In genomic region chr5:180802325-180803180, GRCh38 we compare ENCODE assay signal across 8 cellular contexts. TPM values are rescaled to one million over a fixed set of nuclear protein-coding genes. Genes with fewer than 3 reads are reported as not detected.
DNase-seq lines count a peak whose midpoint lies in the region; ATAC-seq lines count a peak whose summit lies in the region.

MGAT1 (minus strand) TSS chr5:180802806; CDS start chr5:180792971, 9,835 bp downstream.

- H2BK5ac ChIP-seq in mesendoderm (ENCODE audit: low read length) = peak within 1 kb of the TSS; percentile 93

- peak; percentile 81 for DNase-seq in NK-92 treated with Interleukin-12 subunit alpha and Interleukin-12 subunit beta, amount 100 ng/mL, for 24 hours (lab: John Stamatoyannopoulos, UW)
- DNase-seq in NK-92 (lab: John Stamatoyannopoulos, UW; ENCODE audit: unreplicated experiment) (no peak), NCI-H510A treated with DMSO at 0.1 percent for 48 hours (lab: John Stamatoyannopoulos, UW) (peak; percentile 30), mesendoderm (peak; percentile 77)
- peak; percentile 92 for DNase-seq in activated CD8-positive, alpha-beta memory T cell treated with anti-CD3 and anti-CD28 coated beads for 24 hours
- DNase-seq in effector memory CD8-positive, alpha-beta T cell = peak; percentile 68 to 73 (median 71)
- peak; percentile 62 for DNase-seq in stimulated activated CD8-positive, alpha-beta memory T cell treated with anti-CD3 and anti-CD28 coated beads, Interleukin-15, amount 100 ng/mL, for 1 hour (ENCODE audit: low read depth)

- H3K9me3 Mint-ChIP-seq in effector memory CD8-positive, alpha-beta T cell = no peaks in the 10 kb centered on the region

- peak within 1 kb of the TSS; percentile 95 to 96 for H3K27ac Mint-ChIP-seq in effector memory CD8-positive, alpha-beta T cell

- H3K27me3 Mint-ChIP-seq in effector memory CD8-positive, alpha-beta T cell = no peaks in the 10 kb centered on the region

- H2AK5ac ChIP-seq in mesendoderm (ENCODE audit: low read length) = peak within 1 kb of the TSS; percentile 62

- H3K23ac ChIP-seq in mesendoderm (ENCODE audit: low read length) = peak within 1 kb of the TSS; percentile 71

- no peak within 1 kb of the TSS for H4K5ac ChIP-seq in mesendoderm (ENCODE audit: low read length)

- H3K36me3 Mint-ChIP-seq in effector memory CD8-positive, alpha-beta T cell (ENCODE audit: insufficient read depth) = peaks cover 55% of the 10 kb centered on the region

- peak within 1 kb of the TSS; percentile 48 for H2BK120ac ChIP-seq in mesendoderm (ENCODE audit: low read depth, low read length)

- peak within 1 kb of the TSS; percentile 98 for H3K18ac ChIP-seq in mesendoderm (ENCODE audit: low read length)

- H3K27ac ChIP-seq in mesendoderm (ENCODE audit: low read depth, low read length) = peak within 1 kb of the TSS; percentile 91

- no CpG with 5 or more reads among the region's 87 CpGs for WGBS in mesendoderm (ENCODE audit: extremely low coverage, insufficient coverage, low lambda C conversion rate)

- peaks cover 7% of the 10 kb centered on the region for H3K4me1 ChIP-seq in mesendoderm (ENCODE audit: control insufficient read depth, low read depth, low read length)

- peak within 1 kb of the TSS; percentile 91 for H4K8ac ChIP-seq in mesendoderm (ENCODE audit: low read depth, low read length)

- H3K36me3 ChIP-seq in mesendoderm (ENCODE audit: control insufficient read depth, insufficient read depth, low read length) = no peaks in the 10 kb centered on the region

- peaks cover 72 to 77% of the 10 kb centered on the region in 2 donors for H3K4me1 Mint-ChIP-seq in effector memory CD8-positive, alpha-beta T cell (ENCODE audit: low read depth in 2 of 2)

- peak within 1 kb of the TSS; percentile 92 for H3K4ac ChIP-seq in mesendoderm (ENCODE audit: low read depth, low read length)

- peak within 1 kb of the TSS; percentile 99 for H3K56ac ChIP-seq in mesendoderm (ENCODE audit: low read length)

- H3K79me2 ChIP-seq in mesendoderm (ENCODE audit: control insufficient read depth, insufficient read depth, low read length) = peaks cover 50% of the 10 kb centered on the region

- peak within 1 kb of the TSS; percentile 89 for H3K4me3 ChIP-seq in mesendoderm (ENCODE audit: low read length)

- H3K79me1 ChIP-seq in mesendoderm (ENCODE audit: low read length) = peaks cover 47% of the 10 kb centered on the region

- H3K9ac ChIP-seq in mesendoderm (ENCODE audit: low read length) = peak within 1 kb of the TSS; percentile 98

- peak within 1 kb of the TSS; percentile 77 for H3K4me2 ChIP-seq in mesendoderm (ENCODE audit: low read length)

- H2BK15ac ChIP-seq in mesendoderm (replicated peaks; ENCODE audit: low read depth) = no peak within 1 kb of the TSS

- ATAC-seq in HG03025 (IDR thresholded peaks at IDR 0.05; ENCODE audit: low FRiP score, unreplicated experiment) = peak; percentile 36
- ATAC-seq in effector memory CD8-positive, alpha-beta T cell (replicated peaks) = peak; percentile 53

- H3K4me3 Mint-ChIP-seq in effector memory CD8-positive, alpha-beta T cell = peak within 1 kb of the TSS; percentile 84 to 96

- no peaks in the 10 kb centered on the region for H3K27me3 ChIP-seq in mesendoderm (ENCODE audit: insufficient read depth, low read length, poor library complexity)

RNA-seq across cellular contexts. Expression of gene MGAT1, which starts in this region (rescaled TPM):
- polyA plus RNA-seq in mesendoderm (2013, experiment 1 of 2) = 40.4 TPM
- polyA plus RNA-seq in mesendoderm (2013, experiment 2 of 2) = 40.6 TPM
